Comparison of ENCODE assay signal across 25 cellular contexts in the genomic region with DNA sequence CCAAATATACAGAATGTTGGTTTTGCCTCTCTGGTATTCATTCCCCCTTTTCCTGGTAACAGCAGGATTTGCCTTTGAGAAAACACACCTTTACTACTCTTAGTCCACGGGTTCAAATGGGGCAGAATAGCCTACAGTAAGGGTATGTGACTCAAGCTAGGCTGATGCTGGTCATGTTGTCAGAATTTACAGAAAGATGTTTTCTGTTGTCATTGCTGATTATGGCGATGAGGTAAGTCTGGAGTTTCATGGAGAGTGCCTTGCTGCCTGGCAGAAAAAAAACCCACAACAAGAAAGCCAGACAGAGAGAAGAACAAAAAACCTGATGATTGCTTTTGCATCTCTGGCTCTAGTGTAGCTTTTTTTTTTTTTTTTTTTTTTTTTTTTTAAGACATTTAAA. TPM values are rescaled to one million over a fixed set of nuclear protein-coding genes. Genes with fewer than 3 reads are reported as not detected.
DNase-seq lines count a peak whose midpoint lies in the region; ATAC-seq, FAIRE-seq and TF ChIP-seq lines count a peak whose summit lies in the region.
"Had no signal": no experiment of that assay in that cellular context is flagged by ENCODE, and none has a peak within 500 bp of the region (broad histone marks: within the 10 kb centered on the region; RNA-seq: fewer than 3 reads in every experiment).

No MANE protein-coding gene starts in this region.

- peak; percentile 4 for FAIRE-seq in HTR-8/SVneo (lab: Jason Lieb, UNC)
- FAIRE-seq in pancreas (lab: Jason Lieb, UNC) = no peak

- no peak overlapping the region for H3K23ac ChIP-seq in mesenchymal stem cell (ENCODE audit: low read length in 2 of 2)

- H3K36me3 ChIP-seq in mesenchymal stem cell (ENCODE audit: control insufficient read depth in 1 of 2, insufficient read depth in 2 of 2, low read depth in 1 of 2, low read length in 2 of 2) (peaks cover 8 to 53% of the 10 kb centered on the region in 2 experiments), pancreas (peaks cover 3 to 31% (median 16%) of the 10 kb centered on the region in 3 donors)

- in situ Hi-C loops in Caki2 (cut with HindIII; ENCODE audit: low pct_unique_long_range_greater_than_20kb, low sequenced_read_pairs) = no loop called here

- no peak overlapping the region for H4K91ac ChIP-seq in mesenchymal stem cell (ENCODE audit: low read length)

- H2BK12ac ChIP-seq in mesenchymal stem cell (ENCODE audit: low read length in 2 of 2) = no peak overlapping the region

- H2BK5ac ChIP-seq in mesenchymal stem cell (ENCODE audit: low read depth, low read length, poor library complexity, severe bottlenecking) = no peak overlapping the region

- ATAC-seq in pancreas = no peak

- H3K4me3 ChIP-seq in epithelial cell of esophagus (ENCODE audit: low read length) = no peak overlapping the region
- no peak overlapping the region for H3K4me3 ChIP-seq in mesenchymal stem cell (ENCODE audit: insufficient read depth in 1 of 2, low read depth in 1 of 2, low read length in 2 of 2)
- no peak overlapping the region for H3K4me3 ChIP-seq in pancreas
- H3K4me3 ChIP-seq: SJCRH30 had no signal

- no peak overlapping the region for H3K27ac ChIP-seq in mesenchymal stem cell (ENCODE audit: low read length, poor library complexity, severe bottlenecking)
- no peak overlapping the region for H3K27ac ChIP-seq in pancreas
- H3K27ac ChIP-seq: C4-2B, HL-60, SJCRH30 had no signal

- no peak overlapping the region for H3K4me2 ChIP-seq in mesenchymal stem cell (ENCODE audit: low read length, poor library complexity, severe bottlenecking)

- no peak overlapping the region for H2AFZ ChIP-seq in mesenchymal stem cell (ENCODE audit: low read depth, low read length)

- H3K4me1 ChIP-seq in mesenchymal stem cell (ENCODE audit: control insufficient read depth, insufficient read depth, low read depth, low read length) = peaks cover 2% of the 10 kb centered on the region
- H3K4me1 ChIP-seq in pancreas = no peaks in the 10 kb centered on the region
- H3K4me1 ChIP-seq: Caco-2, SJCRH30 had no signal

- no peak overlapping the region for H3K9ac ChIP-seq in mesenchymal stem cell (ENCODE audit: low read length)

- H3K14ac ChIP-seq in mesenchymal stem cell (ENCODE audit: low read length in 2 of 2) = no peak overlapping the region

- H3K4ac ChIP-seq in mesenchymal stem cell (ENCODE audit: low read depth in 1 of 2, low read length in 2 of 2) = no peak overlapping the region

- H2BK120ac ChIP-seq in mesenchymal stem cell (ENCODE audit: low read depth, low read length) = no peak overlapping the region

- H3K27me3 ChIP-seq in mesenchymal stem cell (ENCODE audit: control insufficient read depth in 1 of 2, insufficient read depth in 1 of 2, low read length in 2 of 2) (no peaks in the 10 kb centered on the region), pancreas (no peaks in the 10 kb centered on the region)
- H3K27me3 ChIP-seq: SJCRH30 had no signal

- no peaks in the 10 kb centered on the region for H3K9me3 ChIP-seq in mesenchymal stem cell (ENCODE audit: control insufficient read depth, low read length)
- no peaks in the 10 kb centered on the region for H3K9me3 ChIP-seq in pancreas
- H3K9me3 ChIP-seq: Caco-2, SJCRH30 had no signal

- DNase-seq in Caki2 (ENCODE audit: low read depth) = peak; percentile 29
- no peak for DNase-seq in HTR-8/SVneo (ENCODE audit: insufficient read length, low spot score)
- peak; percentile 35 for DNase-seq in epithelial cell of esophagus (ENCODE audit: low read depth)
- peak; percentile 29 for DNase-seq in mesenchymal stem cell
- DNase-seq in pancreas = no peak
- no peak for DNase-seq in HCEC 1CT
- no peak for DNase-seq in hepatic stellate cell (ENCODE audit: low spot score)
- DNase-seq in activated CD8-positive, alpha-beta memory T cell treated with anti-CD3 and anti-CD28 coated beads, Interleukin-2, amount 50 U/mL, for 4 hours = no peak
- DNase-seq: AML-193, Caco-2, DMS153, GF-D8, H7, IMR-90, Karpas-422, NCI-H1417 treated with DMSO at 0.1 percent for 48 hours, NCI-H187 treated with DMSO at 0.1 percent for 48 hours, NCI-H2227 treated with DMSO at 0.1 percent for 48 hours, NCI-H524, SJCRH30 had no signal

- intact Hi-C loops in pancreas (cut with DNase I) = no loop called here

- no peak overlapping the region for H2BK15ac ChIP-seq in mesenchymal stem cell (ENCODE audit: low read depth, poor library complexity, severe bottlenecking)

- no peak overlapping the region for H3K18ac ChIP-seq in mesenchymal stem cell (ENCODE audit: low read depth in 1 of 2, low read length in 2 of 2)

- no peak overlapping the region for H4K8ac ChIP-seq in mesenchymal stem cell (ENCODE audit: low read length)

- TF ChIP-seq CTCF in epithelial cell of esophagus (IDR thresholded peaks at IDR 0.05; ENCODE audit: insufficient read depth, low read depth, low read length, missing control alignments) (no peak), pancreas (IDR thresholded peaks at IDR 0.05) (no peak)

- WGBS in mesenchymal stem cell = 100% methylated on average over 2 of the region's 2 CpGs
- 91 to 92% methylated on average over 2 of the region's 2 CpGs for WGBS in pancreas, 2 donors

- no peaks in the 10 kb centered on the region for H3K79me1 ChIP-seq in mesenchymal stem cell (replicated peaks; ENCODE audit: low read length, poor library complexity, severe bottlenecking)

- H2AK5ac ChIP-seq in mesenchymal stem cell (ENCODE audit: low read length, severe bottlenecking) = no peak overlapping the region

RNA-seq across cellular contexts. Expression of a gene that starts 48.0 kb away (rescaled TPM):
- not detected in 2 replicates for total RNA-seq in Caki2 (2014; rRNA removed; shearing (Covaris generic); ENCODE audit: low replicate concordance)
- polyA plus RNA-seq in mesenchymal stem cell (2013, experiment 1 of 2) = not detected
- 0.01 TPM for polyA plus RNA-seq in mesenchymal stem cell (2013, experiment 2 of 2)
- under 1 TPM; 0.46 to 0.98 (median 0.87) TPM for total RNA-seq in pancreas
- polyA plus RNA-seq in pancreas = 1 to 10 TPM in 1 of 2 donors, under 1 TPM in 1; 0.42 to 3.1 TPM
- total RNA-seq: Daoy, H7, HT1080, MCF 10A had no signal
- polyA plus RNA-seq: IMR-90 had no signal

Comparison
In these comparisons a context has a peak if more than half of its experiments do, and no peak if none do; other contexts are left out.
1. DNase-seq: peak in Caki2 (single experiment), epithelial cell of esophagus (single experiment) and mesenchymal stem cell (single experiment); none in HTR-8/SVneo (single experiment), pancreas (0 of 6), HCEC 1CT (single experiment), hepatic stellate cell (single experiment) and activated CD8-positive, alpha-beta memory T cell treated with anti-CD3 and anti-CD28 coated beads, Interleukin-2, amount 50 U/mL, for 4 hours (single experiment).